Comparison of ENCODE assay signal across 21 cellular contexts in genomic region chr6:1039746-1040145, GRCh38.
DNase-seq lines count a peak whose midpoint lies in the region; ATAC-seq and TF ChIP-seq lines count a peak whose summit lies in the region.
"Had no signal": no experiment of that assay in that cellular context is flagged by ENCODE, and none has a peak within 500 bp of the region (broad histone marks: within the 10 kb centered on the region; RNA-seq: fewer than 3 reads in every experiment).

No MANE protein-coding gene starts in this region.

- TF ChIP-seq POLR2A in esophagus squamous epithelium (IDR thresholded peaks at IDR 0.05), result no peak
- TF ChIP-seq POLR2A in ovary (IDR thresholded peaks at IDR 0.05), result no peak

- H2BK5ac ChIP-seq in trophoblast cell (ENCODE audit: low read depth, low read length, poor library complexity), result no peak overlapping the region

- in situ Hi-C loops in mammary epithelial cell (cut with MboI; ENCODE audit: low sequenced_read_pairs in 2 of 2), result no loop called here

- no peak for TF ChIP-seq EP300 in ovary (IDR thresholded peaks at IDR 0.05)

- H3K4me1 ChIP-seq in mammary epithelial cell (ENCODE audit: insufficient read depth, low read length) (peaks cover 19% of the 10 kb centered on the region), esophagus squamous epithelium (peaks cover 0 to 30% (median 0%) of the 10 kb centered on the region in 3 donors), trophoblast cell (ENCODE audit: control insufficient read depth in 1 of 2, insufficient read depth in 2 of 2, low read length in 2 of 2) (no peaks in the 10 kb centered on the region), ovary (ENCODE audit: insufficient read depth) (no peaks in the 10 kb centered on the region)
- H3K4me1 ChIP-seq: BLaER1 treated with 17β-estradiol and CSF1 and Interleukin-3, amounts not matched to agents 10 nM and 100 nM had no signal

- H3K79me2 ChIP-seq in mammary epithelial cell (ENCODE audit: insufficient read depth, low read length), result no peaks in the 10 kb centered on the region
- H3K79me2 ChIP-seq in trophoblast cell (ENCODE audit: control insufficient read depth, insufficient read depth, low read length, poor library complexity), result no peaks in the 10 kb centered on the region

- H3K36me3 ChIP-seq in mammary epithelial cell (ENCODE audit: insufficient read depth, low read length), result no peaks in the 10 kb centered on the region
- no peaks in the 10 kb centered on the region for H3K36me3 ChIP-seq in esophagus squamous epithelium
- H3K36me3 ChIP-seq in trophoblast cell (ENCODE audit: control insufficient read depth in 1 of 2, insufficient read depth in 2 of 2, low read length in 2 of 2), result no peaks in the 10 kb centered on the region
- no peaks in the 10 kb centered on the region for H3K36me3 ChIP-seq in ovary
- H3K36me3 ChIP-seq: BLaER1 treated with 17β-estradiol and CSF1 and Interleukin-3, amounts not matched to agents 10 nM and 100 nM had no signal

- no peak overlapping the region for H3K23ac ChIP-seq in trophoblast cell (ENCODE audit: low read length)

- H4K12ac ChIP-seq in trophoblast cell (ENCODE audit: low read depth, low read length), result no peak overlapping the region

- ATAC-seq in GM21526 (IDR thresholded peaks at IDR 0.05; ENCODE audit: low FRiP score, unreplicated experiment) (no peak), Right ventricle myocardium superior (ENCODE audit: poor library complexity) (no peak)
- ATAC-seq: CD8-positive, alpha-beta T cell had no signal

- no peak for TF ChIP-seq CTCF in Calu3 (IDR thresholded peaks at IDR 0.05; ENCODE audit: unreplicated experiment)
- TF ChIP-seq CTCF in mammary epithelial cell (conservative IDR thresholded peaks at IDR 0.05 in 1 of 2, IDR thresholded peaks at IDR 0.05 in 1 of 2; ENCODE audit: extremely low read depth in 1 of 2, insufficient read depth in 1 of 2, low read depth in 1 of 2, low read length in 2 of 2), result no peak
- TF ChIP-seq CTCF in esophagus squamous epithelium (IDR thresholded peaks at IDR 0.05), result no peak
- no peak for TF ChIP-seq CTCF in ovary (IDR thresholded peaks at IDR 0.05)

- intact Hi-C loops in Calu3 (cut with micrococcal nuclease; ENCODE audit: unreplicated experiment) (no loop called here), mammary epithelial cell (cut with micrococcal nuclease) (no loop called here), esophagus squamous epithelium (cut with DNase I) (no loop called here), ovary (cut with DNase I) (no loop called here), Right ventricle myocardium superior (cut with DNase I) (no loop called here)
- intact Hi-C loops in activated T-helper 2 cell treated with anti-CD3 and anti-CD28 coated beads, Interferon-gamma antibody, Interleukin-2, Interleukin-4, amounts not matched to agents 10 μg/mL and 5 μg/mL and 100 μg/mL, durations not matched to agents 14 hours and 24 hours and 36 hours (cut with micrococcal nuclease), result no loop called here

- H4K8ac ChIP-seq in trophoblast cell (ENCODE audit: low read depth, low read length), result no peak overlapping the region

- H2BK12ac ChIP-seq in trophoblast cell (ENCODE audit: low read length), result no peak overlapping the region

- peaks cover 5% of the 10 kb centered on the region for H3K36me3 Mint-ChIP-seq in Calu3 (ENCODE audit: insufficient read depth, unreplicated experiment)
- no peaks in the 10 kb centered on the region for H3K36me3 Mint-ChIP-seq in activated T-helper 2 cell treated with anti-CD3 and anti-CD28 coated beads, Interferon-gamma antibody, Interleukin-2, Interleukin-4, amounts not matched to agents 10 μg/mL and 5 μg/mL and 100 μg/mL, durations not matched to agents 14 hours and 24 hours and 36 hours (ENCODE audit: low read depth)
- H3K36me3 Mint-ChIP-seq: CD8-positive, alpha-beta T cell had no signal

- H3K27ac ChIP-seq in mammary epithelial cell (ENCODE audit: insufficient read depth, low read depth, low read length) (no peak overlapping the region), esophagus squamous epithelium (peak overlapping the region in 3 of 4 donors; percentile 70 to 81 (median 72)), trophoblast cell (ENCODE audit: low read depth, low read length) (no peak overlapping the region), ovary (no peak overlapping the region)
- H3K27ac ChIP-seq: BLaER1 treated with 17β-estradiol and CSF1 and Interleukin-3, amounts not matched to agents 10 nM and 100 nM had no signal

- H4K91ac ChIP-seq in trophoblast cell (ENCODE audit: low read depth, low read length), result no peak overlapping the region

- H3K4me3 Mint-ChIP-seq in Calu3 (ENCODE audit: low read depth, unreplicated experiment), result peak overlapping the region; percentile 43
- no peak overlapping the region for H3K4me3 Mint-ChIP-seq in activated T-helper 2 cell treated with anti-CD3 and anti-CD28 coated beads, Interferon-gamma antibody, Interleukin-2, Interleukin-4, amounts not matched to agents 10 μg/mL and 5 μg/mL and 100 μg/mL, durations not matched to agents 14 hours and 24 hours and 36 hours (ENCODE audit: low read depth)
- H3K4me3 Mint-ChIP-seq: CD8-positive, alpha-beta T cell had no signal

- H3K27me3 Mint-ChIP-seq in Calu3 (ENCODE audit: unreplicated experiment), result no peaks in the 10 kb centered on the region
- no peaks in the 10 kb centered on the region for H3K27me3 Mint-ChIP-seq in activated T-helper 2 cell treated with anti-CD3 and anti-CD28 coated beads, Interferon-gamma antibody, Interleukin-2, Interleukin-4, amounts not matched to agents 10 μg/mL and 5 μg/mL and 100 μg/mL, durations not matched to agents 14 hours and 24 hours and 36 hours (ENCODE audit: low read depth)

- H3K14ac ChIP-seq in trophoblast cell (ENCODE audit: low read length), result no peak overlapping the region

- WGBS in mammary epithelial cell (ENCODE audit: low coverage, missing lambda C conversion rate), result 94% methylated on average over 2 of the region's 2 CpGs
- 42 to 52% methylated on average over 2 of the region's 2 CpGs for WGBS in esophagus squamous epithelium, 2 donors
- no CpG with 5 or more reads among the region's 2 CpGs for WGBS in trophoblast cell (ENCODE audit: extremely low coverage, insufficient coverage, insufficient read length)
- WGBS in ovary, 3 donors, result 84 to 92% (median 88%) methylated on average over 2 of the region's 2 CpGs

- H4K20me1 ChIP-seq in mammary epithelial cell (ENCODE audit: insufficient read depth, low read length), result no peaks in the 10 kb centered on the region
- H4K20me1 ChIP-seq: BLaER1 treated with 17β-estradiol and CSF1 and Interleukin-3, amounts not matched to agents 10 nM and 100 nM had no signal

- peak; percentile 3 for DNase-seq in Calu3
- DNase-seq in mammary epithelial cell, result peak; percentile 6
- DNase-seq in esophagus squamous epithelium (lab: John Stamatoyannopoulos, UW), result no peak
- DNase-seq in trophoblast cell, result peak; percentile 11 to 43
- no peak for DNase-seq in ovary
- no peak for DNase-seq in Right ventricle myocardium superior
- DNase-seq in activated T-helper 2 cell treated with anti-CD3 and anti-CD28 coated beads, Interferon-gamma antibody, Interleukin-2, Interleukin-4, amounts not matched to agents 10 μg/mL and 5 μg/mL and 100 μg/mL, durations not matched to agents 14 hours and 24 hours and 36 hours (ENCODE audit: low spot score), result no peak
- DNase-seq: 8988T; CD8-positive, alpha-beta T cell; GDM1; GOT3; HCEC 1CT; KG1; NCI-H1417 treated with DMSO at 0.1 percent for 48 hours; NCI-H187; NCI-H446; NCI-H526; OCI-M1; SHP77 had no signal

- H3K27ac Mint-ChIP-seq in Calu3 (ENCODE audit: unreplicated experiment), result peak overlapping the region; percentile 59
- H3K27ac Mint-ChIP-seq in activated T-helper 2 cell treated with anti-CD3 and anti-CD28 coated beads, Interferon-gamma antibody, Interleukin-2, Interleukin-4, amounts not matched to agents 10 μg/mL and 5 μg/mL and 100 μg/mL, durations not matched to agents 14 hours and 24 hours and 36 hours, result no peak overlapping the region
- H3K27ac Mint-ChIP-seq: CD8-positive, alpha-beta T cell had no signal

- no peak overlapping the region for H2BK120ac ChIP-seq in trophoblast cell (ENCODE audit: insufficient read depth, low read length, poor library complexity)

- H3K27me3 ChIP-seq in mammary epithelial cell (ENCODE audit: insufficient read depth, low read length) (no peaks in the 10 kb centered on the region), esophagus squamous epithelium (peaks cover 0 to 12% (median 0%) of the 10 kb centered on the region in 4 donors), trophoblast cell (ENCODE audit: insufficient read depth, low read length) (no peaks in the 10 kb centered on the region), ovary (no peaks in the 10 kb centered on the region)
- H3K27me3 ChIP-seq: BLaER1 treated with 17β-estradiol and CSF1 and Interleukin-3, amounts not matched to agents 10 nM and 100 nM had no signal

- H3K4me1 Mint-ChIP-seq in Calu3 (ENCODE audit: low read depth, unreplicated experiment), result peaks cover 37% of the 10 kb centered on the region
- H3K4me1 Mint-ChIP-seq in activated T-helper 2 cell treated with anti-CD3 and anti-CD28 coated beads, Interferon-gamma antibody, Interleukin-2, Interleukin-4, amounts not matched to agents 10 μg/mL and 5 μg/mL and 100 μg/mL, durations not matched to agents 14 hours and 24 hours and 36 hours (ENCODE audit: low read depth), result no peaks in the 10 kb centered on the region

- BruUV-seq in Calu3 (replicated peaks; lab: Mats Ljungman, UMichigan) (no TSS peak), mammary epithelial cell (replicated peaks; lab: Mats Ljungman, UMichigan) (no TSS peak)

- CTCF ChIA-PET in Calu3 (lab: Charles Lee) (no interaction called here), mammary epithelial cell (lab: Charles Lee; ENCODE audit: low non-redundant PET) (no interaction called here)

- H2AFZ ChIP-seq in mammary epithelial cell (ENCODE audit: low read depth, low read length) (peak overlapping the region; percentile 33), trophoblast cell (ENCODE audit: insufficient read depth, low read length, poor library complexity) (no peak overlapping the region)

- peaks cover 3% of the 10 kb centered on the region for H3K9me3 Mint-ChIP-seq in Calu3 (ENCODE audit: low read depth, unreplicated experiment)
- no peaks in the 10 kb centered on the region for H3K9me3 Mint-ChIP-seq in activated T-helper 2 cell treated with anti-CD3 and anti-CD28 coated beads, Interferon-gamma antibody, Interleukin-2, Interleukin-4, amounts not matched to agents 10 μg/mL and 5 μg/mL and 100 μg/mL, durations not matched to agents 14 hours and 24 hours and 36 hours
- H3K9me3 Mint-ChIP-seq: CD8-positive, alpha-beta T cell had no signal

- H3K9ac ChIP-seq in mammary epithelial cell (ENCODE audit: insufficient read depth, low read length) (no peak overlapping the region), trophoblast cell (ENCODE audit: low read length) (no peak overlapping the region)
- H3K9ac ChIP-seq: BLaER1 treated with 17β-estradiol and CSF1 and Interleukin-3, amounts not matched to agents 10 nM and 100 nM had no signal

- dilution Hi-C loops in mammary epithelial cell (cut with HindIII; ENCODE audit: low sequenced_read_pairs), result no loop called here

- H3K79me1 ChIP-seq in trophoblast cell (ENCODE audit: low read length), result no peaks in the 10 kb centered on the region

- H3K4ac ChIP-seq in trophoblast cell (ENCODE audit: low read depth, low read length), result no peak overlapping the region

- H3K4me3 ChIP-seq in mammary epithelial cell (replicated peaks in 1 of 3; ENCODE audit: insufficient read depth in 1 of 3, low read depth in 2 of 3, low read length in 3 of 3) (no peak overlapping the region), esophagus squamous epithelium (no peak overlapping the region), trophoblast cell (ENCODE audit: low read depth, low read length) (no peak overlapping the region), ovary (no peak overlapping the region)
- H3K4me3 ChIP-seq: BLaER1 treated with 17β-estradiol and CSF1 and Interleukin-3, amounts not matched to agents 10 nM and 100 nM had no signal

- no peak overlapping the region for H3K18ac ChIP-seq in trophoblast cell (ENCODE audit: low read length)

- H3K9me3 ChIP-seq in mammary epithelial cell (replicated peaks; ENCODE audit: insufficient read depth, low read length) (no peaks in the 10 kb centered on the region), esophagus squamous epithelium (no peaks in the 10 kb centered on the region), trophoblast cell (ENCODE audit: insufficient read depth, low read depth, low read length) (peaks cover 2% of the 10 kb centered on the region), ovary (no peaks in the 10 kb centered on the region)
- H3K9me3 ChIP-seq: BLaER1 treated with 17β-estradiol and CSF1 and Interleukin-3, amounts not matched to agents 10 nM and 100 nM had no signal

- H3K4me2 ChIP-seq in mammary epithelial cell (ENCODE audit: insufficient read depth, low read depth, low read length), result peak overlapping the region; percentile 66
- no peak overlapping the region for H3K4me2 ChIP-seq in trophoblast cell (ENCODE audit: low read length)
- H3K4me2 ChIP-seq: BLaER1 treated with 17β-estradiol and CSF1 and Interleukin-3, amounts not matched to agents 10 nM and 100 nM had no signal

- H2AK5ac ChIP-seq in trophoblast cell (ENCODE audit: low read length), result no peak overlapping the region

Comparison
In these comparisons a context has a peak if more than half of its experiments do, and no peak if none do; other contexts are left out.
1. DNase-seq: peak in Calu3 (single experiment), mammary epithelial cell (single experiment) and trophoblast cell (2 of 2); none in esophagus squamous epithelium (single experiment), ovary (0 of 5), Right ventricle myocardium superior (single experiment) and activated T-helper 2 cell treated with anti-CD3 and anti-CD28 coated beads, Interferon-gamma antibody, Interleukin-2, Interleukin-4, amounts not matched to agents 10 μg/mL and 5 μg/mL and 100 μg/mL, durations not matched to agents 14 hours and 24 hours and 36 hours (single experiment).
2. H3K27ac ChIP-seq: peak in esophagus squamous epithelium (3 of 4); none in mammary epithelial cell (single experiment), trophoblast cell (single experiment) and ovary (0 of 2).